ENCODE assay signal across 14 cellular contexts in the genomic region with DNA sequence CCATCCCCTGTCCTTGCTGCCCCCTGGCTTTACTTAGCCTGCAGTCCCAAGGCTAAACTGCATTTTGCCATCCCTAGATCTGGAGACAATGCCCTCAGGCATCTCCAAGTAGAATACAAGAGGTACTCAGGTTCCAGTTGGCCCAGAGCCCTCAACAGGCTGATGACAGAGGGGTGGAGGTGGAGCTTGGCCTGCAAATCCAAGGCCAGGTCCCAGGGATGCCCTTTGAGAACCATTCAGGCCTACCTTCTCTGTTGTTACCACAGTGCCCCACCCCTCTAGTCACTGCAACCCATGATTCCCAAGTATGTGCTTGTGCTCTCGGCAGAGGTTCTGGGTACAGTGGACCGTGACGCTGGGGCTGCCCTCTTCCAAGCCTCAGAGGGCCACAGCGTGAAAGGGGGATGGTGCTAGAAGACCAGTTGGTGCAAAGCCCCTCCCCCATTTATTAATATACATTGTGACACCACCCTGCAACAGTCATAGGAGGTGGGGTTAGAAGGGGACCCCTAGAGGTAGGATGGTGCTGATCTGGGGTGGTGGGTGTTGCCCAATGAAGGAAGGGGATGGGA. TPM values are rescaled to one million over a fixed set of nuclear protein-coding genes. Genes with fewer than 3 reads are reported as not detected.
DNase-seq lines count a peak whose midpoint lies in the region; ATAC-seq, FAIRE-seq and TF ChIP-seq lines count a peak whose summit lies in the region.
"Had no signal": no experiment of that assay in that cellular context is flagged by ENCODE, and none has a peak within 500 bp of the region (broad histone marks: within the 10 kb centered on the region; RNA-seq: fewer than 3 reads in every experiment).

No MANE protein-coding gene starts in this region.

- H3K4me1 ChIP-seq in kidney (ENCODE audit: control insufficient read depth in 1 of 2, insufficient read depth in 1 of 2, low read depth in 1 of 2, low read length in 2 of 2) (no peaks in the 10 kb centered on the region), sigmoid colon (peaks cover 0 to 13% (median 2%) of the 10 kb centered on the region in 4 donors)

- no peaks in the 10 kb centered on the region for H3K27me3 ChIP-seq in sigmoid colon

- TF ChIP-seq POLR2A in sigmoid colon (IDR thresholded peaks at IDR 0.05): no peak

- 87% methylated on average over 4 of the region's 4 CpGs for WGBS in sigmoid colon, 2 donors

- intact Hi-C loops in kidney (cut with DNase I) (no loop called here), sigmoid colon (cut with DNase I) (no loop called here)

- FAIRE-seq in kidney (lab: Jason Lieb, UNC): no peak

- ATAC-seq in GM21528 (IDR thresholded peaks at IDR 0.05; ENCODE audit: low FRiP score, unreplicated experiment): no peak
- ATAC-seq: activated CD8-positive, alpha-beta T cell treated with anti-CD3 and anti-CD28 coated beads, Interleukin-2, amount 10 ng/mL, durations not matched to agents 7 days and 5 days; SK-N-SH treated with all-trans-retinoic acid at 6 μM for 48 hours had no signal

- no peak overlapping the region for H3K9ac ChIP-seq in kidney (ENCODE audit: low read length in 2 of 2)
- H3K9ac ChIP-seq: GM23248 had no signal

- TF ChIP-seq CTCF in kidney (IDR thresholded peaks at IDR 0.05; ENCODE audit: borderline replicate concordance, extremely low read depth, insufficient read depth) (no peak), sigmoid colon (IDR thresholded peaks at IDR 0.05) (no peak)

- no peak for TF ChIP-seq EP300 in sigmoid colon (IDR thresholded peaks at IDR 0.05)

- H3K27ac ChIP-seq in kidney (ENCODE audit: low read depth in 2 of 2, low read length in 2 of 2) (no peak overlapping the region), sigmoid colon (no peak overlapping the region)
- H3K27ac ChIP-seq: C4-2B, epithelial cell of prostate, GM23248 had no signal

- DNase-seq in NCI-H2029 (lab: John Stamatoyannopoulos, UW): peak; percentile 37
- DNase-seq in NCI-H2029 treated with DMSO at 0.1 percent for 48 hours (lab: John Stamatoyannopoulos, UW): no peak
- peak; percentile 40 for DNase-seq in NCI-H2196 (lab: John Stamatoyannopoulos, UW; ENCODE audit: unreplicated experiment)
- peak; percentile 60 for DNase-seq in kidney
- DNase-seq in sigmoid colon: no peak
- DNase-seq: activated CD8-positive, alpha-beta T cell treated with anti-CD3 and anti-CD28 coated beads, Interleukin-2, amount 10 ng/mL, durations not matched to agents 7 days and 5 days; GM23248; immature natural killer cell; NCI-H1694 treated with DMSO at 0.1 percent for 48 hours; NCI-H524 treated with DMSO at 0.1 percent for 48 hours had no signal

- H3K36me3 ChIP-seq in kidney (ENCODE audit: control insufficient read depth in 1 of 2, insufficient read depth in 2 of 2, low read length in 2 of 2) (peaks cover 0 to 4% of the 10 kb centered on the region in 2 donors), sigmoid colon (peaks cover 0 to 41% (median 12%) of the 10 kb centered on the region in 4 donors)

- no peaks in the 10 kb centered on the region for H3K9me3 ChIP-seq in kidney (ENCODE audit: control insufficient read depth in 1 of 2, low read length in 2 of 2)
- no peaks in the 10 kb centered on the region for H3K9me3 ChIP-seq in sigmoid colon

- H3K4me3 ChIP-seq in kidney (ENCODE audit: low read length in 2 of 2) (no peak overlapping the region), sigmoid colon (no peak overlapping the region)
- H3K4me3 ChIP-seq: GM23248 had no signal

RNA-seq across cellular contexts. Expression of gene UBA1, which starts 6.4 kb away (rescaled TPM):
- 218 TPM for total RNA-seq in kidney
- 155 TPM for polyA plus RNA-seq in kidney (ENCODE audit: insufficient read depth, low read depth, low replicate concordance)
- total RNA-seq in sigmoid colon: 100 to 1,000 TPM in 1 of 4 donors, 10 to 100 TPM in 3; 74.9 to 112 (median 80.7) TPM
- polyA plus RNA-seq in sigmoid colon: 100 to 1,000 TPM in 1 of 3 donors, 10 to 100 TPM in 2; 72.7 to 126 (median 84.2) TPM

RNA-seq across cellular contexts. Expression of gene CDK16, which starts 31.3 kb away (rescaled TPM):
- total RNA-seq in kidney: 96.1 TPM
- 89.1 TPM for polyA plus RNA-seq in kidney (ENCODE audit: insufficient read depth, low read depth, low replicate concordance)
- total RNA-seq in sigmoid colon: 10 to 100 TPM; 43.8 to 55.9 (median 45.6) TPM
- polyA plus RNA-seq in sigmoid colon: 10 to 100 TPM; 35.4 to 64.6 (median 46.5) TPM

RNA-seq across cellular contexts. Expression of gene RBM10, which starts 42.2 kb away (rescaled TPM):
- total RNA-seq in kidney (31.7 TPM), sigmoid colon (10 to 100 TPM; 17.1 to 28.0 (median 22.0) TPM)
- polyA plus RNA-seq in kidney (ENCODE audit: insufficient read depth, low read depth, low replicate concordance) (27.5 TPM), sigmoid colon (10 to 100 TPM; 15.0 to 44.3 (median 23.8) TPM)

RNA-seq across cellular contexts. Expression of gene NDUFB11, which starts 42.7 kb away (rescaled TPM):
- total RNA-seq in kidney (70.7 TPM), sigmoid colon (100 to 1,000 TPM in 1 of 4 donors, 10 to 100 TPM in 3; 64.3 to 103 (median 82.8) TPM)
- polyA plus RNA-seq in kidney (ENCODE audit: insufficient read depth, low read depth, low replicate concordance) (215 TPM), sigmoid colon (100 to 1,000 TPM in 1 of 3 donors, 10 to 100 TPM in 2; 82.3 to 124 (median 91.8) TPM)

RNA-seq across cellular contexts. Expression of gene USP11, which starts 45.6 kb away (rescaled TPM):
- total RNA-seq in kidney (91.6 TPM), sigmoid colon (10 to 100 TPM; 18.9 to 37.7 (median 35.3) TPM)
- polyA plus RNA-seq in kidney (ENCODE audit: insufficient read depth, low read depth, low replicate concordance) (30.9 TPM), sigmoid colon (10 to 100 TPM in 1 of 3 donors, 1 to 10 TPM in 2; 4.9 to 21.8 (median 6.6) TPM)

Comparison
In these comparisons a context has a peak if more than half of its experiments do, and no peak if none do; other contexts are left out.
1. DNase-seq: peak in NCI-H2029 (single experiment), NCI-H2196 (single experiment) and kidney (single experiment); none in NCI-H2029 treated with DMSO at 0.1 percent for 48 hours (single experiment) and sigmoid colon (single experiment).